In the genomic region with DNA sequence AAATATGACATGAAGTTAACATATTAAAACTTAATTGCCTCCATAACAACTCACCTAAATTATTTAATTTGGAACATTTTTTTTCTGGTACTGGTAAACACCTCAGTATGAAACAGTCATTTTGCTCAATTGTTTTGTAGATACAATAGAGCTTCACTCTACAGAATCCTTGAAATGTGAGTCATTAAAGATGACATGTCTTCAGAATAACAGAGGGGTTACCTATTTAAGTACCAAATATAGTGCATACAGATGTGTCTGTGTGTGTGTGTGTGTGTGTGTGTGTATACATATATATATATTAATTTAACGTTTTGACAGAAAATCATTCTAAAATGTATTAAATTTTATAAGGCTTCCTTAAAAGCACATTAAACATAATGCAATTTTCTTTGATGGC, we compare ENCODE assay signal across 18 cellular contexts.
DNase-seq lines count a peak whose midpoint lies in the region; ATAC-seq, FAIRE-seq and TF ChIP-seq lines count a peak whose summit lies in the region.
"Had no signal": no experiment of that assay in that cellular context is flagged by ENCODE, and none has a peak within 500 bp of the region (broad histone marks: within the 10 kb centered on the region; RNA-seq: fewer than 3 reads in every experiment).

No MANE protein-coding gene starts in this region.

- ATAC-seq in activated T-cell treated with anti-CD3 and anti-CD28 coated beads, Interleukin-2, amount 50 U/mL, for 72 hours (replicated peaks in 1 of 2): peak; percentile 44 to 54
- no peak for ATAC-seq in HG02623 (IDR thresholded peaks at IDR 0.05; ENCODE audit: unreplicated experiment)

- no peak for DNase-seq in activated T-cell treated with anti-CD3 and anti-CD28 coated beads, Interleukin-2, amount 50 U/mL, for 72 hours
- DNase-seq in activated T-cell treated with anti-CD3 and anti-CD28 coated beads, Interleukin-2, amount 50 U/mL, for 1 hour: no peak
- DNase-seq in HPDE6-E6E7 (ENCODE audit: extremely low spot score) (peak; percentile 35), bronchial epithelial cell (ENCODE audit: low read depth) (peak; percentile 85), T-helper 2 cell (no peak), NCI-H82 treated with DMSO at 0.1 percent for 48 hours (lab: John Stamatoyannopoulos, UW; ENCODE audit: unreplicated experiment) (no peak)
- DNase-seq: Caco-2; CD4-positive, CD25-positive, alpha-beta regulatory T cell; DMS79; H7; KBM-7; NCI-H1417 treated with DMSO at 0.1 percent for 48 hours; NCI-H1930; NCI-H2171 treated with DMSO at 0.1 percent for 48 hours; NCI-H748 treated with DMSO at 0.1 percent for 48 hours; Peyer's patch; SHP77 had no signal

- H3K27ac Mint-ChIP-seq in activated T-cell treated with anti-CD3 and anti-CD28 coated beads, Interleukin-2, amount 50 U/mL, for 72 hours: no peak overlapping the region

- peaks cover 4 to 6% of the 10 kb centered on the region in 2 donors for H3K36me3 Mint-ChIP-seq in activated T-cell treated with anti-CD3 and anti-CD28 coated beads, Interleukin-2, amount 50 U/mL, for 72 hours (ENCODE audit: insufficient read depth in 2 of 2)

- H3K9me3 Mint-ChIP-seq in activated T-cell treated with anti-CD3 and anti-CD28 coated beads, Interleukin-2, amount 50 U/mL, for 72 hours: peaks cover 0 to 2% of the 10 kb centered on the region in 2 donors

- H3K4me3 Mint-ChIP-seq in activated T-cell treated with anti-CD3 and anti-CD28 coated beads, Interleukin-2, amount 50 U/mL, for 72 hours: no peak overlapping the region

- H3K4me3 ChIP-seq in bronchial epithelial cell (ENCODE audit: low read depth, low read length): no peak overlapping the region
- H3K4me3 ChIP-seq: Peyer's patch had no signal

- no peaks in the 10 kb centered on the region for H3K27me3 Mint-ChIP-seq in activated T-cell treated with anti-CD3 and anti-CD28 coated beads, Interleukin-2, amount 50 U/mL, for 72 hours (ENCODE audit: low read depth)

- H3K4me1 Mint-ChIP-seq in activated T-cell treated with anti-CD3 and anti-CD28 coated beads, Interleukin-2, amount 50 U/mL, for 72 hours (ENCODE audit: low read depth): peaks cover 55% of the 10 kb centered on the region

- FAIRE-seq in bronchial epithelial cell (lab: Jason Lieb, UNC): no peak

- TF ChIP-seq CTCF in bronchial epithelial cell (IDR thresholded peaks at IDR 0.05; ENCODE audit: insufficient read depth, low read length, severe bottlenecking): no peak

- no peaks in the 10 kb centered on the region for H3K36me3 ChIP-seq in bronchial epithelial cell (ENCODE audit: control insufficient read depth, insufficient read depth, low read length)
- H3K36me3 ChIP-seq: Peyer's patch had no signal

- H3K27me3 ChIP-seq in bronchial epithelial cell (ENCODE audit: control insufficient read depth, insufficient read depth, low read length): no peaks in the 10 kb centered on the region
- H3K27me3 ChIP-seq: Peyer's patch had no signal

Comparison
In these comparisons a context has a peak if more than half of its experiments do, and no peak if none do; other contexts are left out.
1. DNase-seq: peak in HPDE6-E6E7 (single experiment) and bronchial epithelial cell (single experiment); none in activated T-cell treated with anti-CD3 and anti-CD28 coated beads, Interleukin-2, amount 50 U/mL, for 72 hours (0 of 2), activated T-cell treated with anti-CD3 and anti-CD28 coated beads, Interleukin-2, amount 50 U/mL, for 1 hour (single experiment), T-helper 2 cell (0 of 5) and NCI-H82 treated with DMSO at 0.1 percent for 48 hours (single experiment).